Comparison of ENCODE assay signal across 18 cellular contexts in the genomic region with DNA sequence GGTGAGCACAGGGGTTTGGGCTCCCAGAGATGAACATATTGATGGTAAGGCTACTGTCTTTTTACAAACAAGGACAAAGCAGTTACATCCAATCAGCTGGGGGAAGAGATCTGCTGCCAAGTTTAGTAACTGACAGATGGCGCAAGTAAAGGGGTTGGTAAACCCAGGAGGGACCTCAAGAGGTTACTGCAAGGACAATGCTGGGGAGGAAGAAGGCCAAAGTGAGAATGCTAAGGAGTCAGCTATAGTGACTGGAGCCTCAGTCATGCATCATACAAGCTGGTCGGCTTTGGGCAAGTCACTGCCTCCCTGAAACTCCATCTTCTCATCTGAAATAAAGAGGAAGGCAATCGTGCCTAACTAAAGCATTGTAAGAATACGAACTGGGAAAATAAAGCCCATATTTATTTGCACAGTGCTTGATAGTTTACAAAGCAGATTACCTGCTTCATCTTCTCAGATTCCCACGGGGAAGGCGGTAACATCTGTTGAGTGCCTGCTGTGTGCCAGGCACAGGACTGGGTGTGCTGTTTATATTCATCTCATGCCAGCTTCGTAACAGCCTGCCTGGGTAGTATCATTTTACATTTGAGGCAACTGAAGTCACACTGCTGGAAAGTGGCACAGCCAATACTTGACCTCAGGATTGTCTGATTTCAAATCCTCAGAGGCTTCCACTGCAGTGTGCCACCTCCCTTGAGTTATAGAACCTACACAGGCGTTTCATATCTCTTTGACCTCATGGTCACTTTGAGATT.
A peak's percentile ranks its signal among the peaks of the same experiment; 100 is the strongest.
DNase-seq lines count a peak whose midpoint lies in the region; ATAC-seq lines count a peak whose summit lies in the region.
"Had no signal": no experiment of that assay in that cellular context is flagged by ENCODE, and none has a peak within 500 bp of the region (broad histone marks: within the 10 kb centered on the region; RNA-seq: fewer than 3 reads in every experiment).

No MANE protein-coding gene starts in this region.

- no peak overlapping the region for H3K4me3 ChIP-seq in HAP-1
- H3K4me3 ChIP-seq: testis had no signal

- no peaks in the 10 kb centered on the region for H3K9me3 ChIP-seq in HAP-1
- H3K9me3 ChIP-seq: testis had no signal

- DNase-seq in DMS53 (lab: John Stamatoyannopoulos, UW) (peak; percentile 46), DMS53 treated with DMSO at 0.1 percent for 48 hours (lab: John Stamatoyannopoulos, UW; ENCODE audit: unreplicated experiment) (no peak), NCI-H2029 (lab: John Stamatoyannopoulos, UW) (peak; percentile 94), NCI-H69 (lab: John Stamatoyannopoulos, UW) (peak; percentile 93), myocyte (ENCODE audit: low read depth) (peak; percentile 22), HAP-1 (ENCODE audit: low spot score in 2 of 2) (no peak), pons (ENCODE audit: low spot score) (no peak), left lobe of liver (ENCODE audit: low spot score) (no peak)
- DNase-seq: activated CD8-positive, alpha-beta T cell treated with anti-CD3 and anti-CD28 coated beads, Interleukin-2, amount 10 ng/mL, durations not matched to agents 7 days and 5 days; activated naive CD4-positive, alpha-beta T cell treated with anti-CD3 and anti-CD28 coated beads, Interleukin-2, amount 50 U/mL, for 16 hours; activated T-cell treated with anti-CD3 and anti-CD28 coated beads, Interleukin-2, amount 50 U/mL, for 4 hours; C1 segment of cervical spinal cord; cerebellar nuclear complex; effector CD8-positive, alpha-beta T cell; NCI-H1048; stimulated activated CD4-positive, alpha-beta T cell treated with anti-CD3 and anti-CD28 coated beads, Interleukin-12 subunit alpha, Interleukin-12 subunit beta, amount 100 ng/mL, for 4 hours; testis had no signal

- in situ Hi-C loops in HAP-1 (cut with MboI; ENCODE audit: low sequenced_read_pairs), result no loop called here

- H3K4me1 ChIP-seq in HAP-1, result no peaks in the 10 kb centered on the region
- H3K4me1 ChIP-seq: testis had no signal

- H3K27me3 ChIP-seq in HAP-1 (ENCODE audit: low read depth), result no peaks in the 10 kb centered on the region
- H3K27me3 ChIP-seq: testis had no signal

- ATAC-seq in left lobe of liver, result no peak
- ATAC-seq: activated CD8-positive, alpha-beta T cell treated with anti-CD3 and anti-CD28 coated beads, Interleukin-2, amount 10 ng/mL, durations not matched to agents 7 days and 5 days; activated T-cell treated with anti-CD3 and anti-CD28 coated beads, Interleukin-2, amount 50 U/mL, for 4 hours; Right ventricle myocardium inferior had no signal

- H3K36me3 ChIP-seq in HAP-1 (replicated peaks), result no peaks in the 10 kb centered on the region

Comparison
In these comparisons a context has a peak if more than half of its experiments do, and no peak if none do; other contexts are left out.
1. DNase-seq: peak in DMS53 (single experiment), NCI-H2029 (single experiment), NCI-H69 (single experiment) and myocyte (single experiment); none in DMS53 treated with DMSO at 0.1 percent for 48 hours (single experiment), HAP-1 (0 of 2), pons (single experiment) and left lobe of liver (single experiment).